30 cellular contexts compared by ENCODE assay signal in genomic region chr10:112126901-112127300, GRCh38.
"Had no signal": no experiment of that assay in that cellular context is flagged by ENCODE, and none has a peak within 500 bp of the region (broad histone marks: within the 10 kb centered on the region; RNA-seq: fewer than 3 reads in every experiment).

No MANE protein-coding gene starts in this region.

- H3K4me1 Mint-ChIP-seq: activated CD4-positive, alpha-beta memory T cell treated with anti-CD3 and anti-CD28 coated beads, Interleukin-2, amount 10 ng/mL, durations not matched to agents 7 days and 5 days; activated CD4-positive, alpha-beta T cell treated with anti-CD3 and anti-CD28 coated beads for 36 hours; activated CD4-positive, alpha-beta T cell treated with anti-CD3 and anti-CD28 coated beads, Interleukin-2, amount 10 ng/mL, durations not matched to agents 24 days and 14 days; activated CD8-positive, alpha-beta memory T cell treated with anti-CD3 and anti-CD28 coated beads, Interleukin-2, amount 10 ng/mL, durations not matched to agents 7 days and 5 days; activated naive CD4-positive, alpha-beta T cell treated with anti-CD3 and anti-CD28 coated beads, Interleukin-2, amount 50 U/mL, for 24 hours; activated naive CD8-positive, alpha-beta T cell treated with anti-CD3 and anti-CD28 coated beads for 36 hours; activated naive CD8-positive, alpha-beta T cell treated with anti-CD3 and anti-CD28 coated beads, Interleukin-2, amount 50 U/mL, for 24 hours had no signal

- H3K36me3 ChIP-seq: adrenal gland, ascending aorta, breast epithelium, cardiac muscle cell, colonic mucosa, esophagus squamous epithelium, gastroesophageal sphincter, heart right ventricle had no signal

- H3K27me3 Mint-ChIP-seq: activated CD4-positive, alpha-beta T cell treated with anti-CD3 and anti-CD28 coated beads for 36 hours; activated CD4-positive, alpha-beta T cell treated with anti-CD3 and anti-CD28 coated beads, Interleukin-2, amount 10 ng/mL, durations not matched to agents 24 days and 14 days; activated CD8-positive, alpha-beta memory T cell treated with anti-CD3 and anti-CD28 coated beads, Interleukin-2, amount 10 ng/mL, durations not matched to agents 7 days and 5 days; activated naive CD4-positive, alpha-beta T cell treated with anti-CD3 and anti-CD28 coated beads, Interleukin-2, amount 50 U/mL, for 24 hours; activated naive CD8-positive, alpha-beta T cell treated with anti-CD3 and anti-CD28 coated beads for 36 hours; activated naive CD8-positive, alpha-beta T cell treated with anti-CD3 and anti-CD28 coated beads, Interleukin-2, amount 50 U/mL, for 24 hours; brain had no signal

- H3K27ac Mint-ChIP-seq: activated CD4-positive, alpha-beta memory T cell treated with anti-CD3 and anti-CD28 coated beads, Interleukin-2, amount 10 ng/mL, durations not matched to agents 7 days and 5 days; activated CD4-positive, alpha-beta T cell treated with anti-CD3 and anti-CD28 coated beads for 36 hours; activated CD4-positive, alpha-beta T cell treated with anti-CD3 and anti-CD28 coated beads, Interleukin-2, amount 10 ng/mL, durations not matched to agents 24 days and 14 days; activated CD8-positive, alpha-beta memory T cell treated with anti-CD3 and anti-CD28 coated beads, Interleukin-2, amount 10 ng/mL, durations not matched to agents 7 days and 5 days; activated naive CD4-positive, alpha-beta T cell treated with anti-CD3 and anti-CD28 coated beads for 36 hours; activated naive CD4-positive, alpha-beta T cell treated with anti-CD3 and anti-CD28 coated beads, Interleukin-2, amount 50 U/mL, for 24 hours; activated naive CD8-positive, alpha-beta T cell treated with anti-CD3 and anti-CD28 coated beads for 36 hours; activated naive CD8-positive, alpha-beta T cell treated with anti-CD3 and anti-CD28 coated beads, Interleukin-2, amount 50 U/mL, for 24 hours; activated T-helper 1 cell treated with anti-CD3 and anti-CD28 coated beads, Interleukin-12 subunit alpha, Interleukin-12 subunit beta, Interleukin-2, Interleukin-4 antibody, amounts not matched to agents 30 ng/mL and 10 ng/mL and 1 ng/mL, durations not matched to agents 14 hours and 24 hours and 36 hours; activated T-helper 2 cell treated with anti-CD3 and anti-CD28 coated beads, Interferon-gamma antibody, Interleukin-2, Interleukin-4, amounts not matched to agents 10 μg/mL and 5 μg/mL and 100 μg/mL, durations not matched to agents 14 hours and 24 hours and 36 hours had no signal

- H3K4me1 ChIP-seq: adrenal gland, ascending aorta, breast epithelium, colonic mucosa, esophagus squamous epithelium, gastroesophageal sphincter, heart right ventricle had no signal

- H3K9me3 ChIP-seq: adrenal gland, ascending aorta, breast epithelium, colonic mucosa, esophagus squamous epithelium, gastroesophageal sphincter, heart right ventricle had no signal

- H3K9me3 Mint-ChIP-seq: activated CD4-positive, alpha-beta memory T cell treated with anti-CD3 and anti-CD28 coated beads, Interleukin-2, amount 10 ng/mL, durations not matched to agents 7 days and 5 days; activated CD4-positive, alpha-beta T cell treated with anti-CD3 and anti-CD28 coated beads, Interleukin-2, amount 10 ng/mL, durations not matched to agents 24 days and 14 days; activated naive CD4-positive, alpha-beta T cell treated with anti-CD3 and anti-CD28 coated beads for 36 hours; activated naive CD4-positive, alpha-beta T cell treated with anti-CD3 and anti-CD28 coated beads, Interleukin-2, amount 50 U/mL, for 24 hours; activated naive CD8-positive, alpha-beta T cell treated with anti-CD3 and anti-CD28 coated beads for 36 hours; activated naive CD8-positive, alpha-beta T cell treated with anti-CD3 and anti-CD28 coated beads, Interleukin-2, amount 50 U/mL, for 24 hours; activated T-helper 1 cell treated with anti-CD3 and anti-CD28 coated beads, Interleukin-12 subunit alpha, Interleukin-12 subunit beta, Interleukin-2, Interleukin-4 antibody, amounts not matched to agents 30 ng/mL and 10 ng/mL and 1 ng/mL, durations not matched to agents 14 hours and 24 hours and 36 hours; activated T-helper 2 cell treated with anti-CD3 and anti-CD28 coated beads, Interferon-gamma antibody, Interleukin-2, Interleukin-4, amounts not matched to agents 10 μg/mL and 5 μg/mL and 100 μg/mL, durations not matched to agents 14 hours and 24 hours and 36 hours had no signal

- H3K4me3 Mint-ChIP-seq: activated CD4-positive, alpha-beta memory T cell treated with anti-CD3 and anti-CD28 coated beads, Interleukin-2, amount 10 ng/mL, durations not matched to agents 7 days and 5 days; activated CD4-positive, alpha-beta T cell treated with anti-CD3 and anti-CD28 coated beads for 36 hours; activated CD4-positive, alpha-beta T cell treated with anti-CD3 and anti-CD28 coated beads, Interleukin-2, amount 10 ng/mL, durations not matched to agents 24 days and 14 days; activated CD8-positive, alpha-beta memory T cell treated with anti-CD3 and anti-CD28 coated beads, Interleukin-2, amount 10 ng/mL, durations not matched to agents 7 days and 5 days; activated naive CD4-positive, alpha-beta T cell treated with anti-CD3 and anti-CD28 coated beads for 36 hours; activated naive CD4-positive, alpha-beta T cell treated with anti-CD3 and anti-CD28 coated beads, Interleukin-2, amount 50 U/mL, for 24 hours; activated naive CD8-positive, alpha-beta T cell treated with anti-CD3 and anti-CD28 coated beads for 36 hours; activated naive CD8-positive, alpha-beta T cell treated with anti-CD3 and anti-CD28 coated beads, Interleukin-2, amount 50 U/mL, for 24 hours; activated T-helper 1 cell treated with anti-CD3 and anti-CD28 coated beads, Interleukin-12 subunit alpha, Interleukin-12 subunit beta, Interleukin-2, Interleukin-4 antibody, amounts not matched to agents 30 ng/mL and 10 ng/mL and 1 ng/mL, durations not matched to agents 14 hours and 24 hours and 36 hours; brain had no signal

- ATAC-seq: activated CD4-positive, alpha-beta T cell treated with anti-CD3 and anti-CD28 coated beads for 36 hours; activated CD8-positive, alpha-beta memory T cell treated with anti-CD3 and anti-CD28 coated beads, Interleukin-2, amount 10 ng/mL, durations not matched to agents 7 days and 5 days; activated naive CD8-positive, alpha-beta T cell treated with anti-CD3 and anti-CD28 coated beads, Interleukin-2, amount 50 U/mL, for 24 hours; gastroesophageal sphincter; heart right ventricle had no signal

- DNase-seq: activated CD4-positive, alpha-beta memory T cell treated with anti-CD3 and anti-CD28 coated beads, Interleukin-2, amount 10 ng/mL, durations not matched to agents 7 days and 5 days; activated CD4-positive, alpha-beta T cell treated with anti-CD3 and anti-CD28 coated beads for 36 hours; activated CD4-positive, alpha-beta T cell treated with anti-CD3 and anti-CD28 coated beads, Interleukin-2, amount 10 ng/mL, durations not matched to agents 24 days and 14 days; activated CD4-positive, CD25-positive, alpha-beta regulatory T cell; activated CD4-positive, CD25-positive, alpha-beta regulatory T cell treated with anti-CD3 and anti-CD28 coated beads, Interleukin-2, amount 50 U/mL, for 72 hours; activated CD8-positive, alpha-beta memory T cell treated with anti-CD3 and anti-CD28 coated beads, Interleukin-2, amount 10 ng/mL, durations not matched to agents 7 days and 5 days; activated CD8-positive, alpha-beta memory T cell treated with anti-CD3 and anti-CD28 coated beads, Interleukin-2, amount 50 U/mL, for 4 hours; activated effector memory CD4-positive, alpha-beta T cell treated with anti-CD3 and anti-CD28 coated beads, Interleukin-2, amount 50 U/mL, for 16 hours; activated naive CD4-positive, alpha-beta T cell treated with anti-CD3 and anti-CD28 coated beads for 36 hours; activated naive CD8-positive, alpha-beta T cell treated with anti-CD3 and anti-CD28 coated beads for 36 hours; activated naive CD8-positive, alpha-beta T cell treated with anti-CD3 and anti-CD28 coated beads, Interleukin-2, amount 50 U/mL, for 24 hours; activated T-cell treated with anti-CD3 and anti-CD28 coated beads, Interleukin-2, amount 50 U/mL, for 1 hour; activated T-cell treated with anti-CD3 and anti-CD28 coated beads, Interleukin-2, amount 50 U/mL, for 48 hours; adrenal gland; central memory CD4-positive, alpha-beta T cell; colonic mucosa; effector CD8-positive, alpha-beta T cell; esophagus squamous epithelium; foreskin melanocyte; heart right ventricle; T-helper 2 cell had no signal

- H3K27me3 ChIP-seq: adrenal gland, ascending aorta, breast epithelium, cardiac muscle cell, colonic mucosa, esophagus squamous epithelium, gastroesophageal sphincter had no signal

- H3K36me3 Mint-ChIP-seq: activated CD8-positive, alpha-beta memory T cell treated with anti-CD3 and anti-CD28 coated beads, Interleukin-2, amount 10 ng/mL, durations not matched to agents 7 days and 5 days; activated naive CD4-positive, alpha-beta T cell treated with anti-CD3 and anti-CD28 coated beads, Interleukin-2, amount 50 U/mL, for 24 hours; activated naive CD8-positive, alpha-beta T cell treated with anti-CD3 and anti-CD28 coated beads for 36 hours; brain had no signal

- H3K4me3 ChIP-seq: adrenal gland, ascending aorta, breast epithelium, cardiac muscle cell, colonic mucosa, esophagus squamous epithelium, gastroesophageal sphincter, heart right ventricle had no signal

- H3K27ac ChIP-seq: adrenal gland, ascending aorta, breast epithelium, cardiac muscle cell, colonic mucosa, epithelial cell of prostate, esophagus squamous epithelium, gastroesophageal sphincter, heart right ventricle had no signal
